ENCODE assay signal across 1 cellular context in genomic region chr17:31318298-31319190, GRCh38.
TF ChIP-seq lines count a peak whose summit lies in the region.

No MANE protein-coding gene starts in this region.

TF ChIP-seq in GM12878, 131 proteins besides CTCF, POLR2A, EP300 and RAD21 (continued from another document):
- no peak for TF ChIP-seq HDAC6 (IDR thresholded peaks at IDR 0.05; ENCODE audit: unreplicated experiment)
- TF ChIP-seq EGR1 (IDR thresholded peaks at IDR 0.05; ENCODE audit: borderline replicate concordance in 1 of 2, low read depth in 2 of 2, low read length in 2 of 2) = no peak
- peak; percentile 77 to 79 for TF ChIP-seq IKZF2 (IDR thresholded peaks at IDR 0.05)
- TF ChIP-seq IRF3 (IDR thresholded peaks at IDR 0.05) = no peak
- TF ChIP-seq HSF1 (IDR thresholded peaks at IDR 0.05; ENCODE audit: low read depth, low read length) = no peak
- no peak for TF ChIP-seq FOXK2 (IDR thresholded peaks at IDR 0.05)
- no peak for TF ChIP-seq USF2 (IDR thresholded peaks at IDR 0.05; ENCODE audit: borderline replicate concordance, low read depth, low read length)
- TF ChIP-seq CUX1 (IDR thresholded peaks at IDR 0.05; ENCODE audit: insufficient replicate concordance, low read depth, low read length) = no peak
- TF ChIP-seq ZNF217 (IDR thresholded peaks at IDR 0.05) = no peak
- no peak for TF ChIP-seq JUND (IDR thresholded peaks at IDR 0.05; ENCODE audit: low read depth, low read length)
- TF ChIP-seq SMAD5 (IDR thresholded peaks at IDR 0.05; ENCODE audit: low read depth) = no peak
- peak; percentile 47; the same call in 1 of the 2 replicates for TF ChIP-seq IKZF1 (conservative IDR thresholded peaks at IDR 0.05)
- no peak for TF ChIP-seq STAT3 (IDR thresholded peaks at IDR 0.05; ENCODE audit: low read depth, low read length)
- no peak for TF ChIP-seq MAX (IDR thresholded peaks at IDR 0.05; ENCODE audit: low read depth, low read length)
- no peak for TF ChIP-seq MYC (IDR thresholded peaks at IDR 0.05; ENCODE audit: insufficient read depth, insufficient read length, insufficient replicate concordance, low read length, severe bottlenecking)
- TF ChIP-seq YY1 (IDR thresholded peaks at IDR 0.05; ENCODE audit: low read depth, low read length) = peak; percentile 81
- TF ChIP-seq BMI1 (IDR thresholded peaks at IDR 0.05; ENCODE audit: borderline replicate concordance) = no peak
- TF ChIP-seq CREB1 (IDR thresholded peaks at IDR 0.05; ENCODE audit: low read depth) = no peak
- 0 out of 2 replicates have a peak, but pooled peaks have one; percentile 12 for TF ChIP-seq GATAD2B (conservative IDR thresholded peaks at IDR 0.05; ENCODE audit: low read depth)
- no peak for TF ChIP-seq PAX5 (IDR thresholded peaks at IDR 0.05; ENCODE audit: borderline replicate concordance, low read depth, low read length)
- TF ChIP-seq STAT1 (conservative IDR thresholded peaks at IDR 0.05) = no peak
- TF ChIP-seq NBN (IDR thresholded peaks at IDR 0.05) = peak; percentile 54; the same call in 1 of the 2 replicates
